23 cellular contexts compared by ENCODE assay signal in genomic region chr7:133275008-133275407, GRCh38. TPM values are rescaled to one million over a fixed set of nuclear protein-coding genes. Genes with fewer than 3 reads are reported as not detected.
DNase-seq lines count a peak whose midpoint lies in the region; ATAC-seq, FAIRE-seq and TF ChIP-seq lines count a peak whose summit lies in the region.
"Had no signal": no experiment of that assay in that cellular context is flagged by ENCODE, and none has a peak within 500 bp of the region (broad histone marks: within the 10 kb centered on the region; RNA-seq: fewer than 3 reads in every experiment).

No MANE protein-coding gene starts in this region.

- in situ Hi-C loops in K562 (cut with MboI), result no loop called here
- in situ Hi-C loops in HepG2 (cut with HindIII; ENCODE audit: extremely low pct_ligation_motif_present, low pct_unique_long_range_greater_than_20kb), result no loop called here

- peak; percentile 89 for ATAC-seq in K562
- no peak for ATAC-seq in HepG2
- no peak for ATAC-seq in activated CD8-positive, alpha-beta memory T cell treated with anti-CD3 and anti-CD28 coated beads, Interleukin-2, amount 10 ng/mL, durations not matched to agents 7 days and 5 days
- ATAC-seq: body of pancreas; stimulated activated memory B cell treated with anti-CD40 and anti-IgM and Interleukin-4, amounts not matched to agents 10 μg/mL and 1 μg/mL and 100 μg/mL, for 72 hours had no signal

- H2AFZ ChIP-seq in K562 (ENCODE audit: low read depth, low read length) (no peak overlapping the region), HepG2 (ENCODE audit: low read length) (no peak overlapping the region)
- H2AFZ ChIP-seq: parathyroid adenoma had no signal

- TF ChIP-seq EP300 in K562 (IDR thresholded peaks at IDR 0.05; ENCODE audit: low read length) (no peak), HepG2 (IDR thresholded peaks at IDR 0.05; ENCODE audit: low read depth in 2 of 2, low read length in 2 of 2) (no peak), HepG2 (CRISPR knock-in tag; IDR thresholded peaks at IDR 0.05; ENCODE audit: borderline replicate concordance) (no peak)

- CTCF ChIA-PET in K562 (lab: Yijun Ruan, JAX; ENCODE audit: low intra/inter-chr PET ratio), result no interaction called here
- CTCF ChIA-PET in HepG2 (lab: Yijun Ruan, JAX; ENCODE audit: low intra/inter-chr PET ratio, low total read pairs), result no interaction called here
- CTCF ChIA-PET in activated CD8-positive, alpha-beta memory T cell treated with anti-CD3 and anti-CD28 coated beads, Interleukin-2, amount 10 ng/mL, durations not matched to agents 7 days and 5 days (lab: Charles Lee), result no interaction called here

- POLR2A ChIA-PET in K562 (lab: Yijun Ruan, JAX), result no interaction called here
- POLR2A ChIA-PET in HepG2 (lab: Yijun Ruan, JAX), result no interaction called here

- H3K27me3 ChIP-seq in K562 (ENCODE audit: control insufficient read depth in 2 of 2, insufficient read depth in 2 of 2, low read length in 2 of 2) (no peaks in the 10 kb centered on the region), HepG2 (ENCODE audit: control insufficient read depth in 1 of 2, insufficient read depth in 2 of 2, low read length in 2 of 2) (no peaks in the 10 kb centered on the region)
- H3K27me3 ChIP-seq: body of pancreas had no signal

- TF ChIP-seq POLR2A in K562 (conservative IDR thresholded peaks at IDR 0.05) (no peak), HepG2 (IDR thresholded peaks at IDR 0.05; ENCODE audit: insufficient read depth in 1 of 2, low read depth in 2 of 2, low read length in 2 of 2) (no peak)

- TF ChIP-seq CTCF in K562 (IDR thresholded peaks at IDR 0.05 in 2 of 3, conservative IDR thresholded peaks at IDR 0.05 in 1 of 3; ENCODE audit: insufficient read depth in 2 of 3, low read depth in 1 of 3, low read length in 3 of 3), result peak; percentile 46 to 57 (median 49); a peak in 5 of 6 replicates
- 0 out of 2 replicates have a peak, but pooled peaks have one; percentile 11 for TF ChIP-seq CTCF in HepG2 (CRISPR knock-in tag; IDR thresholded peaks at IDR 0.05)

- H4K20me1 ChIP-seq in K562 (replicated peaks; ENCODE audit: control insufficient read depth, insufficient read depth, low read length) (no peaks in the 10 kb centered on the region), HepG2 (ENCODE audit: insufficient read depth, low read length) (no peaks in the 10 kb centered on the region)

- intact Hi-C loops in K562 (cut with micrococcal nuclease), result loop anchor here (2.0 kb wide), 1 partner anchor 160 kb away; no protein-coding TSS in a partner anchor
- intact Hi-C loops in HepG2 (cut with micrococcal nuclease; ENCODE audit: unreplicated experiment), result no loop called here

- H3K4me1 Mint-ChIP-seq in activated CD8-positive, alpha-beta memory T cell treated with anti-CD3 and anti-CD28 coated beads, Interleukin-2, amount 10 ng/mL, durations not matched to agents 7 days and 5 days, result no peaks in the 10 kb centered on the region
- H3K4me1 Mint-ChIP-seq: activated naive CD4-positive, alpha-beta T cell treated with anti-CD3 and anti-CD28 coated beads, Interleukin-2, amount 10 ng/mL, durations not matched to agents 7 days and 5 days; stimulated activated memory B cell treated with anti-CD40 and anti-IgM and Interleukin-4, amounts not matched to agents 10 μg/mL and 1 μg/mL and 100 μg/mL, for 72 hours had no signal

- H3K9me3 ChIP-seq in K562 (replicated peaks; ENCODE audit: control insufficient read depth, insufficient read depth, low read depth, low read length), result no peaks in the 10 kb centered on the region
- no peaks in the 10 kb centered on the region for H3K9me3 ChIP-seq in HepG2 (ENCODE audit: low read length)
- H3K9me3 ChIP-seq: body of pancreas, left ventricle myocardium inferior had no signal

- H3K4me3 ChIP-seq in K562, result no peak overlapping the region
- H3K4me3 ChIP-seq in HepG2 (replicated peaks in 1 of 3; ENCODE audit: insufficient read depth in 1 of 3, low read depth in 2 of 3, low read length in 3 of 3), result no peak overlapping the region
- H3K4me3 ChIP-seq: body of pancreas, left ventricle myocardium inferior had no signal

- FAIRE-seq in K562 (lab: Jason Lieb, UNC) (no peak), HepG2 (lab: Jason Lieb, UNC) (no peak)

- H3K9me3 Mint-ChIP-seq in activated CD8-positive, alpha-beta memory T cell treated with anti-CD3 and anti-CD28 coated beads, Interleukin-2, amount 10 ng/mL, durations not matched to agents 7 days and 5 days (ENCODE audit: low read depth), result peaks cover 3% of the 10 kb centered on the region
- H3K9me3 Mint-ChIP-seq: activated naive CD4-positive, alpha-beta T cell treated with anti-CD3 and anti-CD28 coated beads, Interleukin-2, amount 10 ng/mL, durations not matched to agents 7 days and 5 days had no signal

- H3K79me2 ChIP-seq in K562 (ENCODE audit: control insufficient read depth, insufficient read depth, low read length), result peaks cover 3% of the 10 kb centered on the region; the same call in 1 of the 3 replicates
- H3K79me2 ChIP-seq in HepG2 (ENCODE audit: insufficient read depth, low read length), result no peaks in the 10 kb centered on the region

- no peaks in the 10 kb centered on the region; a peak in 1 of 5 replicates for H3K4me1 ChIP-seq in K562 (replicated peaks in 1 of 2; ENCODE audit: control insufficient read depth in 2 of 2, insufficient read depth in 2 of 2, low read length in 2 of 2)
- no peaks in the 10 kb centered on the region for H3K4me1 ChIP-seq in HepG2 (ENCODE audit: insufficient read depth, low read length)

- H3K9ac ChIP-seq in K562 (ENCODE audit: insufficient read depth in 1 of 2, low read depth in 2 of 2, low read length in 2 of 2), result no peak overlapping the region
- no peak overlapping the region for H3K9ac ChIP-seq in HepG2 (ENCODE audit: insufficient read depth, low read depth, low read length)
- H3K9ac ChIP-seq: parathyroid adenoma had no signal

- DNase-seq in DMS79 treated with DMSO at 0.1 percent for 48 hours (lab: John Stamatoyannopoulos, UW), result peak; percentile 56
- no peak for DNase-seq in DMS79 (lab: John Stamatoyannopoulos, UW)
- DNase-seq in NCI-H146 treated with DMSO at 0.1 percent for 48 hours (lab: John Stamatoyannopoulos, UW; ENCODE audit: unreplicated experiment), result peak; percentile 10
- peak in 1 of 4 experiments; percentile 41 for DNase-seq in K562 (ENCODE audit: extremely low read depth in 1 of 4, low spot score in 3 of 4)
- no peak for DNase-seq in HepG2 (ENCODE audit: low spot score)
- no peak for DNase-seq in activated CD8-positive, alpha-beta memory T cell treated with anti-CD3 and anti-CD28 coated beads, Interleukin-2, amount 10 ng/mL, durations not matched to agents 7 days and 5 days
- DNase-seq in activated CD4-positive, alpha-beta T cell treated with anti-CD3 and anti-CD28 coated beads, Interleukin-2, amount 50 U/mL, for 48 hours, result no peak
- DNase-seq in 8988T, result no peak
- DNase-seq: activated CD4-positive, alpha-beta T cell treated with anti-CD3 and anti-CD28 coated beads for 4 hours; activated naive CD4-positive, alpha-beta T cell treated with anti-CD3 and anti-CD28 coated beads, Interleukin-2, amount 10 ng/mL, durations not matched to agents 7 days and 5 days; activated T-cell treated with anti-CD3 and anti-CD28 coated beads for 4 hours; CD8-positive, alpha-beta memory T cell; effector CD4-positive, alpha-beta T cell; hypothalamus; left ventricle myocardium inferior; NCI-H1930; NCI-H526 treated with DMSO at 0.1 percent for 48 hours; SHP77; trophoblast cell had no signal

- H3K4me2 ChIP-seq in K562 (ENCODE audit: insufficient read depth, low read length) (no peak overlapping the region), HepG2 (ENCODE audit: low read depth, low read length) (no peak overlapping the region)

- peaks cover 26% of the 10 kb centered on the region for H3K36me3 ChIP-seq in K562 (ENCODE audit: control insufficient read depth, insufficient read depth, low read length)
- peaks cover 7 to 14% of the 10 kb centered on the region in 2 experiments for H3K36me3 ChIP-seq in HepG2 (replicated peaks in 1 of 2; ENCODE audit: control insufficient read depth in 1 of 2, insufficient read depth in 2 of 2, low read length in 2 of 2)

- H3K27ac ChIP-seq in K562 (ENCODE audit: extremely low read depth, low read depth, low read length) (no peak overlapping the region), HepG2 (ENCODE audit: extremely low read length, insufficient read depth, low read length) (no peak overlapping the region)
- H3K27ac ChIP-seq: body of pancreas, left ventricle myocardium inferior, parathyroid adenoma had no signal

- no peak overlapping the region for H3K4me3 Mint-ChIP-seq in activated CD8-positive, alpha-beta memory T cell treated with anti-CD3 and anti-CD28 coated beads, Interleukin-2, amount 10 ng/mL, durations not matched to agents 7 days and 5 days
- H3K4me3 Mint-ChIP-seq: activated naive CD4-positive, alpha-beta T cell treated with anti-CD3 and anti-CD28 coated beads, Interleukin-2, amount 10 ng/mL, durations not matched to agents 7 days and 5 days; CD8-positive, alpha-beta memory T cell; stimulated activated memory B cell treated with anti-CD40 and anti-IgM and Interleukin-4, amounts not matched to agents 10 μg/mL and 1 μg/mL and 100 μg/mL, for 72 hours; T-helper 2 cell treated with Interferon-gamma antibody and Interleukin-4, amounts not matched to agents 5 μg/mL and 100 μg/mL, for 36 hours had no signal

- H3K36me3 Mint-ChIP-seq in activated CD8-positive, alpha-beta memory T cell treated with anti-CD3 and anti-CD28 coated beads, Interleukin-2, amount 10 ng/mL, durations not matched to agents 7 days and 5 days, result peaks cover 38% of the 10 kb centered on the region

- H3K27ac Mint-ChIP-seq in activated CD8-positive, alpha-beta memory T cell treated with anti-CD3 and anti-CD28 coated beads, Interleukin-2, amount 10 ng/mL, durations not matched to agents 7 days and 5 days, result no peak overlapping the region
- H3K27ac Mint-ChIP-seq: activated naive CD4-positive, alpha-beta T cell treated with anti-CD3 and anti-CD28 coated beads, Interleukin-2, amount 10 ng/mL, durations not matched to agents 7 days and 5 days; CD8-positive, alpha-beta memory T cell; stimulated activated memory B cell treated with anti-CD40 and anti-IgM and Interleukin-4, amounts not matched to agents 10 μg/mL and 1 μg/mL and 100 μg/mL, for 72 hours; T-helper 2 cell treated with Interferon-gamma antibody and Interleukin-4, amounts not matched to agents 5 μg/mL and 100 μg/mL, for 36 hours had no signal

- H3K9me1 ChIP-seq in K562 (ENCODE audit: control insufficient read depth, insufficient read depth, low read length), result no peaks in the 10 kb centered on the region

- WGBS in K562 (ENCODE audit: insufficient coverage, low coverage, missing lambda C conversion rate), result 86% methylated on average over 8 of the region's 8 CpGs
- whole genome bisulfite sequencing in HepG2 (ENCODE audit: low lambda C conversion rate), result over 99% methylated on average over 8 of the region's 8 CpGs

- no peaks in the 10 kb centered on the region for H3K27me3 Mint-ChIP-seq in activated CD8-positive, alpha-beta memory T cell treated with anti-CD3 and anti-CD28 coated beads, Interleukin-2, amount 10 ng/mL, durations not matched to agents 7 days and 5 days
- H3K27me3 Mint-ChIP-seq: activated naive CD4-positive, alpha-beta T cell treated with anti-CD3 and anti-CD28 coated beads, Interleukin-2, amount 10 ng/mL, durations not matched to agents 7 days and 5 days; CD8-positive, alpha-beta memory T cell; stimulated activated memory B cell treated with anti-CD40 and anti-IgM and Interleukin-4, amounts not matched to agents 10 μg/mL and 1 μg/mL and 100 μg/mL, for 72 hours had no signal

- no TSS peak for BruUV-seq in K562 (replicated peaks; lab: Mats Ljungman, UMichigan)
- no TSS peak for BruUV-seq in HepG2 (replicated peaks; lab: Mats Ljungman, UMichigan)

- TF ChIP-seq RAD21 in K562 (CRISPR knock-in tag; conservative IDR thresholded peaks at IDR 0.05 in 1 of 2, IDR thresholded peaks at IDR 0.05 in 1 of 2) (peak; percentile 28 to 63; a peak in 2 of 4 replicates), HepG2 (CRISPR knock-in tag; IDR thresholded peaks at IDR 0.05) (no peak)

RNA-seq across cellular contexts. Expression of gene EXOC4, which starts 22.1 kb away (rescaled TPM):
- total RNA-seq in K562 (2011; cell fraction: chromatin; rRNA removed; ENCODE audit: low replicate concordance), result 398 and 596 TPM in 2 replicates
- total RNA-seq in K562 (2011; cell fraction: nucleolus; rRNA removed), result 144 and 188 TPM in 2 replicates
- 271 and 334 TPM in 2 replicates for total RNA-seq in K562 (2011; cell fraction: nucleoplasm; rRNA removed)
- total RNA-seq in K562 (2014; rRNA removed), result 41.2 and 50.4 TPM in 2 replicates
- 60.3 and 68.3 TPM in 2 replicates for total RNA-seq in K562 (2014; rRNA removed; fragmentation: Illumina TruSeq; extraction: Trizol)
- total RNA-seq in K562 (2015; rRNA removed; fragmentation: Illumina TruSeq; extraction: Trizol), result 53.4 and 60.6 TPM in 2 replicates
- total RNA-seq in K562 (2021), result 54.8 and 59.3 TPM in 2 replicates
- 69.6 and 73.1 TPM in 2 replicates for polyA plus RNA-seq in K562 (2011; rRNA removed)
- polyA plus RNA-seq in K562 (2011; cell fraction: cytosol; rRNA removed), result 28.2 and 50.6 TPM in 2 replicates
- 55.8 and 68.8 TPM in 2 replicates for polyA plus RNA-seq in K562 (2011; cell fraction: nucleus; rRNA removed)
- polyA plus RNA-seq in K562 (2012), result 36.0 and 52.3 TPM in 2 replicates
- 45.2 and 46.6 TPM in 2 replicates for polyA plus RNA-seq in K562 (2014; fragmentation: Illumina TruSeq; extraction: Trizol)
- 10 to 100 TPM; 18.5 to 26.3 TPM for polyA plus RNA-seq in K562 (2014; fragmentation: Nextera tagmentation; extraction: Ambion mirVana)
- 28.7 and 31.0 TPM in 2 replicates for polyA plus RNA-seq in K562 (2014; rRNA removed)
- polyA minus RNA-seq in K562 (2011; rRNA and poly(A)+ RNA removed), result 297 and 410 TPM in 2 replicates
- polyA minus RNA-seq in K562 (2011; cell fraction: cytosol; rRNA and poly(A)+ RNA removed), result 42.7 and 73.7 TPM in 2 replicates
- polyA minus RNA-seq in K562 (2011; cell fraction: nucleus; rRNA and poly(A)+ RNA removed), result 204 and 451 TPM in 2 replicates
- total RNA-seq in HepG2 (2016; rRNA removed; fragmentation: Illumina TruSeq; extraction: Trizol), result 39.0 and 39.3 TPM in 2 replicates
- 14.3 and 19.7 TPM in 2 replicates for total RNA-seq in HepG2 (2016; cell fraction: cytosol; rRNA removed; fragmentation: Illumina TruSeq; extraction: Trizol; ENCODE audit: low read depth)
- total RNA-seq in HepG2 (2016; cell fraction: insoluble cytoplasmic fraction; rRNA removed; fragmentation: Illumina TruSeq; extraction: Trizol), result 36.2 and 37.3 TPM in 2 replicates
- total RNA-seq in HepG2 (2016; cell fraction: membrane; rRNA removed; fragmentation: Illumina TruSeq; extraction: Trizol), result 16.3 and 16.7 TPM in 2 replicates
- total RNA-seq in HepG2 (2016; cell fraction: nucleus; rRNA removed; fragmentation: Illumina TruSeq; extraction: Trizol), result 81.7 and 97.8 TPM in 2 replicates
- 18.5 and 22.5 TPM in 2 replicates for polyA plus RNA-seq in HepG2 (2011; rRNA removed)
- 17.4 and 17.6 TPM in 2 replicates for polyA plus RNA-seq in HepG2 (2011; cell fraction: cytosol; rRNA removed)
- 20.8 and 22.3 TPM in 2 replicates for polyA plus RNA-seq in HepG2 (2011; cell fraction: nucleus; rRNA removed)
- 15.6 and 21.6 TPM in 2 replicates for polyA plus RNA-seq in HepG2 (2012)
- 6.5 and 6.8 TPM in 2 replicates for polyA plus RNA-seq in HepG2 (2016; cell fraction: cytosol; fragmentation: Illumina TruSeq; extraction: Trizol; ENCODE audit: low read depth)
- 20.1 and 23.1 TPM in 2 replicates for polyA plus RNA-seq in HepG2 (2016; cell fraction: insoluble cytoplasmic fraction; fragmentation: Illumina TruSeq; extraction: Trizol; ENCODE audit: low read depth)
- 6.3 and 7.1 TPM in 2 replicates for polyA plus RNA-seq in HepG2 (2016; cell fraction: membrane; fragmentation: Illumina TruSeq; extraction: Trizol; ENCODE audit: low read depth)
- polyA plus RNA-seq in HepG2 (2016; cell fraction: nucleus; fragmentation: Illumina TruSeq; extraction: Trizol; ENCODE audit: insufficient read depth, low read depth), result 11.9 and 13.5 TPM in 2 replicates
- polyA minus RNA-seq in HepG2 (2011; rRNA and poly(A)+ RNA removed; ENCODE audit: low replicate concordance), result 58.5 and 59.7 TPM in 2 replicates
- 32.6 and 41.7 TPM in 2 replicates for polyA minus RNA-seq in HepG2 (2011; cell fraction: cytosol; rRNA and poly(A)+ RNA removed)
- 256 and 272 TPM in 2 replicates for polyA minus RNA-seq in HepG2 (2011; cell fraction: nucleus; rRNA and poly(A)+ RNA removed)
- total RNA-seq in activated CD8-positive, alpha-beta memory T cell treated with anti-CD3 and anti-CD28 coated beads, Interleukin-2, amount 10 ng/mL, durations not matched to agents 7 days and 5 days, result 10 to 100 TPM; 68.6 to 88.3 TPM

Comparison
In these comparisons a context has a peak if more than half of its experiments do, and no peak if none do; other contexts are left out.
1. DNase-seq: peak in DMS79 treated with DMSO at 0.1 percent for 48 hours (single experiment) and NCI-H146 treated with DMSO at 0.1 percent for 48 hours (single experiment); none in DMS79 (single experiment), HepG2 (single experiment), activated CD8-positive, alpha-beta memory T cell treated with anti-CD3 and anti-CD28 coated beads, Interleukin-2, amount 10 ng/mL, durations not matched to agents 7 days and 5 days (single experiment), activated CD4-positive, alpha-beta T cell treated with anti-CD3 and anti-CD28 coated beads, Interleukin-2, amount 50 U/mL, for 48 hours (0 of 2) and 8988T (single experiment).